In genomic region chr14:81537193-81537592, GRCh38 we compare ENCODE assay signal across 1 cellular context.
TF ChIP-seq lines count a peak whose summit lies in the region.

No MANE protein-coding gene starts in this region.

TF ChIP-seq in HepG2, 621 proteins besides CTCF, POLR2A, EP300 and RAD21 (continued from another document and continues in another):
- TF ChIP-seq ZNF703 (CRISPR knock-in tag; IDR thresholded peaks at IDR 0.05; ENCODE audit: borderline replicate concordance) (no peak), ZBTB4 (CRISPR knock-in tag; IDR thresholded peaks at IDR 0.05; ENCODE audit: borderline replicate concordance) (no peak), ZNF678 (CRISPR knock-in tag; IDR thresholded peaks at IDR 0.05) (no peak), KAT8 (CRISPR knock-in tag; IDR thresholded peaks at IDR 0.05) (no peak), ZNF589 (CRISPR knock-in tag; conservative IDR thresholded peaks at IDR 0.05) (no peak), ELF1 (CRISPR knock-in tag; IDR thresholded peaks at IDR 0.05) (no peak), ZBTB44 (CRISPR knock-in tag; IDR thresholded peaks at IDR 0.05) (no peak), ZFP62 (CRISPR knock-in tag; IDR thresholded peaks at IDR 0.05) (no peak), AGO1 (IDR thresholded peaks at IDR 0.05; ENCODE audit: low read depth, low read length, poor library complexity, severe bottlenecking) (no peak), THAP9 (CRISPR knock-in tag; IDR thresholded peaks at IDR 0.05; ENCODE audit: borderline replicate concordance) (no peak), GABPB1 (CRISPR knock-in tag; IDR thresholded peaks at IDR 0.05) (no peak), SNAPC5 (CRISPR knock-in tag; IDR thresholded peaks at IDR 0.05; ENCODE audit: borderline replicate concordance) (no peak), THAP11 (CRISPR knock-in tag; IDR thresholded peaks at IDR 0.05) (peak; percentile 69), ZBTB20 (CRISPR knock-in tag; IDR thresholded peaks at IDR 0.05; ENCODE audit: borderline replicate concordance, low read depth) (no peak), ZNF510 (CRISPR knock-in tag; IDR thresholded peaks at IDR 0.05; ENCODE audit: low read depth) (no peak), THRA (CRISPR knock-in tag; IDR thresholded peaks at IDR 0.05; ENCODE audit: borderline replicate concordance) (no peak), MTERF4 (CRISPR knock-in tag; IDR thresholded peaks at IDR 0.05) (no peak), ZHX1 (CRISPR knock-in tag; IDR thresholded peaks at IDR 0.05; ENCODE audit: low read depth) (no peak), KLF6 (CRISPR knock-in tag; IDR thresholded peaks at IDR 0.05) (no peak), ESRRA (CRISPR knock-in tag; IDR thresholded peaks at IDR 0.05; ENCODE audit: low read depth) (no peak), FOSL1 (CRISPR knock-in tag; IDR thresholded peaks at IDR 0.05; ENCODE audit: borderline replicate concordance) (peak; percentile 58; the same call in 1 of the 2 replicates), SNAPC2 (CRISPR knock-in tag; IDR thresholded peaks at IDR 0.05) (no peak), RBM22 (optimal IDR thresholded peaks at IDR 0.05; ENCODE audit: low read length) (no peak), ZNF891 (CRISPR knock-in tag; IDR thresholded peaks at IDR 0.05) (no peak), ZNF556 (CRISPR knock-in tag; IDR thresholded peaks at IDR 0.05; ENCODE audit: borderline replicate concordance) (no peak), ZNF788 (CRISPR knock-in tag; IDR thresholded peaks at IDR 0.05; ENCODE audit: borderline replicate concordance) (no peak), ZNF329 (CRISPR knock-in tag; IDR thresholded peaks at IDR 0.05; ENCODE audit: low read depth) (no peak), RNF219 (CRISPR knock-in tag; IDR thresholded peaks at IDR 0.05) (no peak), ZBTB2 (CRISPR knock-in tag; IDR thresholded peaks at IDR 0.05; ENCODE audit: low read depth) (no peak), MEF2D (CRISPR knock-in tag; IDR thresholded peaks at IDR 0.05) (no peak), HCFC1 (IDR thresholded peaks at IDR 0.05; ENCODE audit: low read depth, low read length) (no peak), ZSCAN22 (CRISPR knock-in tag; IDR thresholded peaks at IDR 0.05) (no peak), NFIB (CRISPR knock-in tag; IDR thresholded peaks at IDR 0.05; ENCODE audit: borderline replicate concordance) (no peak), ZFP36L1 (CRISPR knock-in tag; IDR thresholded peaks at IDR 0.05) (no peak), ZNF879 (CRISPR knock-in tag; IDR thresholded peaks at IDR 0.05) (no peak), PLRG1 (conservative IDR thresholded peaks at IDR 0.05) (no peak), ZNF558 (CRISPR knock-in tag; IDR thresholded peaks at IDR 0.05; ENCODE audit: borderline replicate concordance) (no peak), DRAP1 (CRISPR knock-in tag; IDR thresholded peaks at IDR 0.05) (no peak), ZNF574 (CRISPR knock-in tag; IDR thresholded peaks at IDR 0.05) (no peak)
